8 cellular contexts compared by ENCODE assay signal in the genomic region with DNA sequence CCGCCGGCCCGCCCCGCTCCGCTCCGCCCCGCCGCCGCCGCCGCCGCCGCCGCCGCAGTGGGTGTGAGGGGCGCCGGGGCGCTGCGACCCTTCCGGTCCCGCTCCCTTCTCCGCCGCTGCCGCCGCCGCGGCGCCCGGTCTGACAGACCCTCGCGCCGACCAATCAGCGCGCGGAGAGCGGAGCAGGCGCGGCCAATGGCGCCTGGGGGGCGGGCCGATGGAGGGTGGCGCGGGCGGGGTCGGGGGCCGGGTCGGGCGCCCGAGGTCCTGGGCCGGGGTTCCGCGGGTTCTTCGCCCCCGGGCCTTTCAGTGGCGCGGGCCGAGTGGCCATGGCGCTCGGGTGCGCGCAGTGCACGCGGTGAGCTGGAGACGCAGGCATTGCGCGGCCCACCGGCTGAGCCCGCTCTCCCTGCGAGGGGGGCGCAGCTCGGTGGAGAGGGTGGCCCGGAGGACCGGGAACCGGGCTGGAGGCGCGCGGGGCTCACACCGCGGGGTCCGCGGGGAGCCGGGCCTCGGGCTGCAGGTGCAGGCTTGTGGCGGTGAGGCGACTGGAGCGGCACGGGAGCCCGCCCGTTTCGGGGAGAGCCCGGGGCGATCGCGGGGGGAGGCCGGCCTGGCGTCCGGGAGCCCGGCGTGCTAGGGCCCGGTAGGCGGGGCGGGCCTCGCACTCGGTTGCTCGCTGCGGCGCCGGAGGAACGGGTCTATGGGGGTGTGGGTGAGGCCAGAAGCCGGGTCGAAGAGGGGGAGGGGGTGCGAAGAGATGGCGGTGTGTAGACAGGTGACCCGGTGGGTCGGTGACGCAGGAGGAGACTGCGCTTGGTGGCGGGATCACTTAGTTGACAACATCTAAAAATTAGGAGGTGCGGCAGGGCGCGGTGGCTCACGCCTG. TPM values are rescaled to one million over a fixed set of nuclear protein-coding genes. Genes with fewer than 3 reads are reported as not detected.
DNase-seq lines count a peak whose midpoint lies in the region; ATAC-seq and TF ChIP-seq lines count a peak whose summit lies in the region.

TSS of gene MAPK9 (minus strand) at position 141 of the 889 bp plus-strand sequence. CDS start 11,522 bp downstream, outside the sequence.

- intact Hi-C loops in left ventricle myocardium inferior (cut with micrococcal nuclease): loop anchor here (10.0 kb wide), 1 partner anchor 183 kb away; no protein-coding TSS in a partner anchor
- intact Hi-C loops in psoas muscle (cut with DNase I): no loop called here

- H3K27me3 ChIP-seq in left ventricle myocardium inferior (ENCODE audit: low read depth) (no peaks in the 10 kb centered on the region), psoas muscle (ENCODE audit: insufficient read depth in 3 of 3, low read length in 2 of 3) (no peaks in the 10 kb centered on the region)

- H3K36me3 ChIP-seq in left ventricle myocardium inferior (no peaks in the 10 kb centered on the region), psoas muscle (ENCODE audit: insufficient read depth in 1 of 2, low read depth in 1 of 2) (no peaks in the 10 kb centered on the region)

- peaks cover 27% of the 10 kb centered on the region for H3K4me1 Mint-ChIP-seq in T-helper 1 cell treated with Interleukin-12 subunit alpha and Interleukin-12 subunit beta and Interleukin-4 antibody, amounts not matched to agents 30 μg/mL and 1 μg/mL, for 36 hours (ENCODE audit: low read depth)

- peak; percentile 91 to 93 (median 92) for ATAC-seq in psoas muscle

- TF ChIP-seq CTCF in GM12875 (IDR thresholded peaks at IDR 0.05; ENCODE audit: borderline replicate concordance, insufficient read depth, low read depth, low read length) (no peak), left ventricle myocardium inferior (IDR thresholded peaks at IDR 0.05; ENCODE audit: borderline replicate concordance) (no peak), psoas muscle (IDR thresholded peaks at IDR 0.05) (no peak)

- 0 to 1% (median 1%) methylated on average over 77 to 122 of the region's 122 CpGs for WGBS in psoas muscle, 3 donors

- H3K36me3 Mint-ChIP-seq in T-helper 1 cell treated with Interleukin-12 subunit alpha and Interleukin-12 subunit beta and Interleukin-4 antibody, amounts not matched to agents 30 μg/mL and 1 μg/mL, for 36 hours (ENCODE audit: low read depth): peaks cover 16% of the 10 kb centered on the region

- no peaks in the 10 kb centered on the region for H3K27me3 Mint-ChIP-seq in T-helper 1 cell treated with Interleukin-12 subunit alpha and Interleukin-12 subunit beta and Interleukin-4 antibody, amounts not matched to agents 30 μg/mL and 1 μg/mL, for 36 hours (ENCODE audit: low read depth)

- H3K9me3 ChIP-seq in left ventricle myocardium inferior (replicated peaks) (no peaks in the 10 kb centered on the region), psoas muscle (no peaks in the 10 kb centered on the region)

- peak within 1 kb of the TSS; percentile 92 for H3K4me3 Mint-ChIP-seq in T-helper 1 cell treated with Interleukin-12 subunit alpha and Interleukin-12 subunit beta and Interleukin-4 antibody, amounts not matched to agents 30 μg/mL and 1 μg/mL, for 36 hours

- DNase-seq in HEK293T (ENCODE audit: extremely low spot score): peak; percentile 97
- peak; percentile 88 for DNase-seq in NAMALWA (ENCODE audit: low spot score)
- DNase-seq in amniotic epithelial cell (ENCODE audit: low read depth): peak; percentile 58
- peak; percentile 86 for DNase-seq in left ventricle myocardium inferior
- peak; percentile 89 to 92 for DNase-seq in psoas muscle
- peak; percentile 84 for DNase-seq in ureter (ENCODE audit: low spot score)

- H3K27ac ChIP-seq in left ventricle myocardium inferior (replicated peaks) (peak within 1 kb of the TSS; percentile 98), psoas muscle (peak within 1 kb of the TSS; percentile 85)

- peak within 1 kb of the TSS; percentile 95 for H3K4me3 ChIP-seq in GM12875 (ENCODE audit: low read depth, low read length)
- H3K4me3 ChIP-seq in left ventricle myocardium inferior: peak within 1 kb of the TSS; percentile 99
- peak within 1 kb of the TSS; percentile 99 for H3K4me3 ChIP-seq in psoas muscle

- peak within 1 kb of the TSS; percentile 96 for H3K27ac Mint-ChIP-seq in T-helper 1 cell treated with Interleukin-12 subunit alpha and Interleukin-12 subunit beta and Interleukin-4 antibody, amounts not matched to agents 30 μg/mL and 1 μg/mL, for 36 hours

- CTCF ChIA-PET in HEK293T (lab: Yijun Ruan, JAX): interaction anchor here (0.9 to 2.9 kb wide), 5 partner anchors 22 to 223 kb away, joined by 3 to 21 read pairs (median 12); no protein-coding TSS in a partner anchor

- no peaks in the 10 kb centered on the region for H3K9me3 Mint-ChIP-seq in T-helper 1 cell treated with Interleukin-12 subunit alpha and Interleukin-12 subunit beta and Interleukin-4 antibody, amounts not matched to agents 30 μg/mL and 1 μg/mL, for 36 hours

- H3K4me1 ChIP-seq in left ventricle myocardium inferior (peaks cover 36% of the 10 kb centered on the region), psoas muscle (peaks cover 25% of the 10 kb centered on the region)

- POLR2A ChIA-PET in HEK293T (lab: Yijun Ruan, JAX): interaction anchor here (1.0 to 2.3 kb wide), 3 partner anchors 10 to 179 kb away, joined by 3 to 6 read pairs (median 4); no protein-coding TSS in a partner anchor

TF ChIP-seq in HEK293T, 16 proteins besides CTCF, POLR2A, EP300 and RAD21:
- no peak for TF ChIP-seq LEF1 (IDR thresholded peaks at IDR 0.05; ENCODE audit: borderline replicate concordance)
- peak; percentile 95 for TF ChIP-seq PKNOX1 (IDR thresholded peaks at IDR 0.05)
- TF ChIP-seq FOXM1 (IDR thresholded peaks at IDR 0.05; ENCODE audit: borderline replicate concordance): peak; percentile 46; the same call in 1 of the 2 replicates
TF ChIP-seq in HEK293T: peak in this region for 2.

RNA-seq across cellular contexts. Expression of gene MAPK9, which starts in this region (rescaled TPM):
- 40.9 TPM for total RNA-seq in left ventricle myocardium inferior
- 10 to 100 TPM; 32.1 to 35.9 (median 34.6) TPM for total RNA-seq in psoas muscle
- 10 to 100 TPM; 16.1 to 40.1 (median 17.1) TPM for polyA plus RNA-seq in psoas muscle
- 40.5 TPM for total RNA-seq in ureter

Comparison
In these comparisons a context has a peak if more than half of its experiments do, and no peak if none do; other contexts are left out.
1. Peak in every context shown above with its lines: DNase-seq, ATAC-seq, H3K4me3 ChIP-seq and H3K27ac ChIP-seq.